Comparison of ENCODE assay signal across 21 cellular contexts in genomic region chr13:113415032-113415431, GRCh38. TPM values are rescaled to one million over a fixed set of nuclear protein-coding genes. Genes with fewer than 3 reads are reported as not detected.
"Had no signal": no experiment of that assay in that cellular context is flagged by ENCODE, and none has a peak within 500 bp of the region (broad histone marks: within the 10 kb centered on the region; RNA-seq: fewer than 3 reads in every experiment).

No MANE protein-coding gene starts in this region.

- ATAC-seq: activated CD8-positive, alpha-beta memory T cell treated with anti-CD3 and anti-CD28 coated beads, Interleukin-2, amount 10 ng/mL, durations not matched to agents 7 days and 5 days; activated CD8-positive, alpha-beta T cell treated with anti-CD3 and anti-CD28 coated beads for 36 hours; left colon; naive thymus-derived CD8-positive, alpha-beta T cell; stimulated activated naive CD8-positive, alpha-beta T cell treated with anti-CD3 and anti-CD28 coated beads, Interleukin-15, Interleukin-2, amounts not matched to agents 100 U/mL and 50 U/mL, for 24 hours; T-cell had no signal

- H3K36me3 ChIP-seq: neural progenitor cell, tibial nerve, WERI-Rb-1 had no signal

- DNase-seq: activated CD4-positive, alpha-beta T cell treated with anti-CD3 and anti-CD28 coated beads, Interleukin-2, amount 10 ng/mL, durations not matched to agents 7 days and 5 days; activated CD4-positive, CD25-positive, alpha-beta regulatory T cell treated with anti-CD3 and anti-CD28 coated beads, Interleukin-2, amount 50 U/mL, for 72 hours; activated CD8-positive, alpha-beta memory T cell treated with anti-CD3 and anti-CD28 coated beads, Interleukin-2, amount 10 ng/mL, durations not matched to agents 7 days and 5 days; activated CD8-positive, alpha-beta T cell treated with anti-CD3 and anti-CD28 coated beads for 36 hours; activated effector memory CD4-positive, alpha-beta T cell treated with anti-CD3 and anti-CD28 coated beads, Interleukin-2, amount 50 U/mL, for 16 hours; activated T-cell treated with anti-CD3 and anti-CD28 coated beads for 4 hours; anterior cingulate cortex; caudate nucleus; effector memory CD4-positive, alpha-beta T cell; foreskin melanocyte; left colon; naive thymus-derived CD8-positive, alpha-beta T cell; retina; stimulated activated CD4-positive, alpha-beta T cell treated with anti-CD3 and anti-CD28 coated beads, Interleukin-12 subunit alpha, Interleukin-12 subunit beta, amount 100 ng/mL, for 4 hours; stimulated activated CD4-positive, alpha-beta T cell treated with anti-CD3 and anti-CD28 coated beads, Interleukin-4, amount 100 ng/mL, for 4 hours; stimulated activated naive CD8-positive, alpha-beta T cell treated with anti-CD3 and anti-CD28 coated beads, Interleukin-15, Interleukin-2, amounts not matched to agents 100 U/mL and 50 U/mL, for 24 hours; substantia nigra; T-cell; WERI-Rb-1 had no signal

- H3K4me3 ChIP-seq: neural progenitor cell, tibial nerve had no signal

- H3K27ac ChIP-seq: neural progenitor cell, WERI-Rb-1 had no signal

- H3K27me3 ChIP-seq: neural progenitor cell had no signal

- H3K9me3 ChIP-seq: tibial nerve had no signal

RNA-seq across cellular contexts. Expression of gene GRTP1, which starts 51.1 kb away (rescaled TPM):
- total RNA-seq: activated CD8-positive, alpha-beta memory T cell treated with anti-CD3 and anti-CD28 coated beads, Interleukin-2, amount 10 ng/mL, durations not matched to agents 7 days and 5 days; activated CD8-positive, alpha-beta T cell treated with anti-CD3 and anti-CD28 coated beads for 36 hours; naive thymus-derived CD8-positive, alpha-beta T cell had no signal
- polyA plus RNA-seq: naive thymus-derived CD8-positive, alpha-beta T cell had no signal
